Comparison of ENCODE assay signal across 1 cellular context in the genomic region with DNA sequence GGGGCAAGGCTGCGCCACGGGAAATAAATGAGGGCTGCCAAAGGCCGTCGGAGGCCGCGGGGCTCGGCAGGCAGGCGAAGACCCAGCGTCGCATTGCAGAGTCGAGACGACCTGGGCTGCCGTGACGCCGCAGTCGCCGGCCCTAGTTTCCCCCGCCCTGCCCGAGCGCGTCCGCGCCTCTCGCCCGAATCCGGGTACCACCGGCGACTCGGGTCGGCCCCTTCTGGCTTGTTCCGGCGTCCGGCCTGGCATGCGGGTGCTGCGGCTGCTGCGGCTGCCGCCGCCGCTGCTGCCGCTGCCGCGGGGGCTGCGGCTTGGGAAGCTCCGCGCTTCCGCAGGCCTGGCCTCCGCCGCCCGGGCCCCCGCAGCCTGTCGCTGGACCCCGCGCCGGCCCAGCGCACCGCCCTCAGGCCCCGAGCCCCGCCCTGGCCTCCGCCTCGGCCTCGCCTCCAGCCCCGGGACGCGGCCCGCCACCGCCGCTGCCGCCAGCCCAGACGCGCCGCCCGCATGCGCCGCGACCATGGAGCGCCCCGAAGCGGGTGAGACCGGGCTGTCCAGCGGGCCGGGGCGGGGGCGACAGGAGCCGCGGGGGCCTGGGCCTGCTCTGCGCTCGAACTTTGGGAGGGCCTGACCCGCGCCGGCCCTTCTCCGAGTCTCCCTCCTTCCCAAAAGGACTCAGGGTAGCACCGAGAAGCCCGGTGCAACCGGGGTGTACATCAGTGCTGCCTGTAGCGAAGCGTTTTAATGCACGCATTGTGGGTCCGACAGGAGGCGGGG.
TF ChIP-seq lines count a peak whose summit lies in the region.

AKAP7 (plus strand) TSS at position 224 of the 777 bp plus-strand sequence; CDS start at position 521, 297 bp downstream.

TF ChIP-seq in K562, 482 proteins besides CTCF, POLR2A, EP300 and RAD21 (continued from another document):
- TF ChIP-seq KLF10 (CRISPR knock-in tag; IDR thresholded peaks at IDR 0.05) (no peak), RBFOX2 (IDR thresholded peaks at IDR 0.05; ENCODE audit: low read depth, low read length) (peak; percentile 74), SIN3A (IDR thresholded peaks at IDR 0.05; ENCODE audit: borderline replicate concordance in 2 of 2, control insufficient read depth in 1 of 2, low read depth in 2 of 2, low read length in 2 of 2) (no peak), CHD2 (IDR thresholded peaks at IDR 0.05; ENCODE audit: low read depth, low read length) (0 out of 2 replicates have a peak, but pooled peaks have one; percentile 19), ZBTB12 (CRISPR knock-in tag; IDR thresholded peaks at IDR 0.05) (0 out of 2 replicates have a peak, but pooled peaks have one; percentile 19), GATA2 (CRISPR knock-in tag; IDR thresholded peaks at IDR 0.05) (no peak), HDAC3 (IDR thresholded peaks at IDR 0.05; ENCODE audit: borderline replicate concordance, partially characterized antibody) (no peak), ARID1B (IDR thresholded peaks at IDR 0.05) (no peak), SMC3 (conservative IDR thresholded peaks at IDR 0.05; ENCODE audit: insufficient read depth, low read depth, low read length) (no peak), L3MBTL2 (IDR thresholded peaks at IDR 0.05) (peak; percentile 59; the same call in 1 of the 2 replicates), CBFA2T2 (conservative IDR thresholded peaks at IDR 0.05) (no peak), SIN3B (IDR thresholded peaks at IDR 0.05; ENCODE audit: low read depth) (peak; percentile 14; the same call in 1 of the 2 replicates), CREM (IDR thresholded peaks at IDR 0.05; ENCODE audit: low read depth) (peak; percentile 45; the same call in 1 of the 2 replicates), MGA (IDR thresholded peaks at IDR 0.05) (0 out of 2 replicates have a peak, but pooled peaks have one; percentile 37), CCNT2 (IDR thresholded peaks at IDR 0.05; ENCODE audit: borderline replicate concordance, extremely low read depth, insufficient read length, low read depth, low read length) (peak; percentile 62), HIVEP1 (CRISPR knock-in tag; IDR thresholded peaks at IDR 0.05) (no peak), UBTF (IDR thresholded peaks at IDR 0.05; ENCODE audit: borderline replicate concordance in 1 of 2, low read depth in 2 of 2, low read length in 2 of 2) (peak in 1 of 2 experiments; percentile 65; a peak in 1 of 4 replicates), HMGN3 (IDR thresholded peaks at IDR 0.05; ENCODE audit: borderline replicate concordance, extremely low read depth, insufficient read length, low read depth, low read length) (peak; percentile 20), POLR2G (IDR thresholded peaks at IDR 0.05; ENCODE audit: low read depth, low read length) (peak; percentile 75), ZKSCAN8 (CRISPR knock-in tag; IDR thresholded peaks at IDR 0.05) (no peak), MAX (CRISPR knock-in tag; IDR thresholded peaks at IDR 0.05) (no peak), MLX (CRISPR knock-in tag; conservative IDR thresholded peaks at IDR 0.05) (no peak)
